Comparison of ENCODE assay signal across 1 cellular context in genomic region chr10:132596742-132597279, GRCh38.
TF ChIP-seq lines count a peak whose summit lies in the region.

No MANE protein-coding gene starts in this region.

TF ChIP-seq in HepG2, 621 proteins besides CTCF, POLR2A, EP300 and RAD21:
- TF ChIP-seq HMGXB3 (CRISPR knock-in tag; IDR thresholded peaks at IDR 0.05; ENCODE audit: borderline replicate concordance) (no peak), ZNF350 (CRISPR knock-in tag; IDR thresholded peaks at IDR 0.05; ENCODE audit: borderline replicate concordance, low read depth) (no peak), POLR2AphosphoS2 (IDR thresholded peaks at IDR 0.05; ENCODE audit: low read depth, low read length) (no peak), MNT (IDR thresholded peaks at IDR 0.05) (peak; percentile 96), ZNF251 (CRISPR knock-in tag; IDR thresholded peaks at IDR 0.05) (no peak), ZNF10 (CRISPR knock-in tag; IDR thresholded peaks at IDR 0.05; ENCODE audit: borderline replicate concordance, low read depth) (no peak), JUNB (CRISPR knock-in tag; IDR thresholded peaks at IDR 0.05; ENCODE audit: borderline replicate concordance) (no peak), NR1H2 (CRISPR knock-in tag; IDR thresholded peaks at IDR 0.05; ENCODE audit: borderline replicate concordance, low read depth) (0 out of 2 replicates have a peak, but pooled peaks have one; percentile 38), ZNF672 (CRISPR knock-in tag; IDR thresholded peaks at IDR 0.05) (0 out of 2 replicates have a peak, but pooled peaks have one; percentile 39), TIGD3 (CRISPR knock-in tag; IDR thresholded peaks at IDR 0.05; ENCODE audit: borderline replicate concordance) (no peak), ZNF496 (CRISPR knock-in tag; IDR thresholded peaks at IDR 0.05; ENCODE audit: insufficient replicate concordance) (no peak)
